ENCODE assay signal across 23 cellular contexts in the genomic region with DNA sequence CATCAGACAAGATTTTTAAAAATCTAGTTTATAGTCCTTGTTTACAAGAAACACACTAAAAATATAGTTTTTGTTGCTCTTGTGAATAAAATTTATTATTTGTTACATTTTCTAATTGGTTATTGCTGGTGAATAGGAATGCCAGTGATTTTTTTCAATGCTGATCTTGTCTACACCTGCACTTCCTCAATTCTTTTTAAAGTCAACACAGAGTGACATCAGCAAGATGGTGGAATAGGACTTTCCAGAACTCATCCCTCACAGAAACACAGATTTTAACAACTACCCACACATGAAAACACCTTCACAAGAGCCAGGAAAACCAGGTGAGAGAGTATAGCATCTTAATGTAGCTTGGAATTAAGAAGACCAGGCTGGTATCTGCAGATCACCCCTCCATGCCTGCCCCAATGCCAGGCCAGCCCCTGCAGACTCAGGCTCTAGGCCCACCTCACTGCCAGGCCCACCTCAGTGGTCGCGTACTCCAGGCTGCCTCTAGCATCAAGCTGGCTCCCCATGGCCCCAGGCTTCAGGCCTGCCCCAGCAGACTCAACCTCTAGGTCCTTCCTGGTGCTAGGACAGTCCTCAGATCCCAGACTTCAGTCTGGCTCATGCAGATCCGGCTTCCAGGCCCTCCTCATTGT.
"Had no signal": no experiment of that assay in that cellular context is flagged by ENCODE, and none has a peak within 500 bp of the region (broad histone marks: within the 10 kb centered on the region; RNA-seq: fewer than 3 reads in every experiment).

No MANE protein-coding gene starts in this region.

- H3K4me3 Mint-ChIP-seq: activated B cell treated with CpG ODN at 0.5 μM for 24 hours; activated CD4-positive, alpha-beta memory T cell treated with anti-CD3 and anti-CD28 coated beads for 36 hours; activated CD4-positive, alpha-beta T cell treated with anti-CD3 and anti-CD28 coated beads, Interleukin-2, amount 10 ng/mL, durations not matched to agents 7 days and 5 days; activated naive CD4-positive, alpha-beta T cell treated with anti-CD3 and anti-CD28 coated beads for 36 hours; activated naive CD8-positive, alpha-beta T cell; activated T-cell treated with anti-CD3 and anti-CD28 coated beads, Interleukin-2, amount 50 U/mL, for 4 hours; T-helper 1 cell treated with Interleukin-12 subunit alpha and Interleukin-12 subunit beta and Interleukin-4 antibody, amounts not matched to agents 30 μg/mL and 1 μg/mL, for 36 hours had no signal

- H3K36me3 Mint-ChIP-seq: activated CD4-positive, alpha-beta memory T cell treated with anti-CD3 and anti-CD28 coated beads for 36 hours had no signal

- DNase-seq: activated B cell treated with CpG ODN at 0.5 μM for 24 hours; activated CD4-positive, alpha-beta memory T cell treated with anti-CD3 and anti-CD28 coated beads for 36 hours; activated CD4-positive, alpha-beta T cell treated with anti-CD3 and anti-CD28 coated beads for 1 hour; activated CD4-positive, alpha-beta T cell treated with anti-CD3 and anti-CD28 coated beads, Interleukin-2, amount 10 ng/mL, durations not matched to agents 7 days and 5 days; activated CD8-positive, alpha-beta memory T cell treated with anti-CD3 and anti-CD28 coated beads for 24 hours; activated effector memory CD4-positive, alpha-beta T cell treated with anti-CD3 and anti-CD28 coated beads, Interleukin-2, amount 50 U/mL, for 16 hours; activated naive CD4-positive, alpha-beta T cell treated with anti-CD3 and anti-CD28 coated beads for 36 hours; activated T-cell treated with anti-CD3 and anti-CD28 coated beads, Interleukin-2, amount 50 U/mL, for 4 hours; adrenal gland; anterior cingulate cortex; caudate nucleus; MG63; MV-4-11; NCI-H1092 treated with DMSO at 0.1 percent for 48 hours; NCI-H1417 treated with DMSO at 0.1 percent for 48 hours; NCI-H1694; NCI-H2029 treated with DMSO at 0.1 percent for 48 hours; NCI-H510A treated with DMSO at 0.1 percent for 48 hours; PC-9; SHP77 treated with DMSO at 0.1 percent for 48 hours; T-helper 9 cell had no signal

- H3K9me3 ChIP-seq: adrenal gland, MG63 had no signal

- H3K9me3 Mint-ChIP-seq: activated B cell treated with CpG ODN at 0.5 μM for 24 hours; activated CD4-positive, alpha-beta memory T cell treated with anti-CD3 and anti-CD28 coated beads for 36 hours; activated CD4-positive, alpha-beta T cell treated with anti-CD3 and anti-CD28 coated beads, Interleukin-2, amount 10 ng/mL, durations not matched to agents 7 days and 5 days; activated naive CD4-positive, alpha-beta T cell treated with anti-CD3 and anti-CD28 coated beads for 36 hours; activated T-cell treated with anti-CD3 and anti-CD28 coated beads, Interleukin-2, amount 50 U/mL, for 4 hours; T-helper 1 cell treated with Interleukin-12 subunit alpha and Interleukin-12 subunit beta and Interleukin-4 antibody, amounts not matched to agents 30 μg/mL and 1 μg/mL, for 36 hours had no signal

- H3K27ac Mint-ChIP-seq: activated B cell treated with CpG ODN at 0.5 μM for 24 hours; activated CD4-positive, alpha-beta memory T cell treated with anti-CD3 and anti-CD28 coated beads for 36 hours; activated CD4-positive, alpha-beta T cell treated with anti-CD3 and anti-CD28 coated beads, Interleukin-2, amount 10 ng/mL, durations not matched to agents 7 days and 5 days; activated naive CD4-positive, alpha-beta T cell treated with anti-CD3 and anti-CD28 coated beads for 36 hours; activated naive CD8-positive, alpha-beta T cell; T-helper 1 cell treated with Interleukin-12 subunit alpha and Interleukin-12 subunit beta and Interleukin-4 antibody, amounts not matched to agents 30 μg/mL and 1 μg/mL, for 36 hours had no signal

- H3K27me3 ChIP-seq: adrenal gland, MG63 had no signal

- H3K27ac ChIP-seq: adrenal gland, PC-9 had no signal

- H3K4me1 Mint-ChIP-seq: activated B cell treated with CpG ODN at 0.5 μM for 24 hours; activated CD4-positive, alpha-beta T cell treated with anti-CD3 and anti-CD28 coated beads, Interleukin-2, amount 10 ng/mL, durations not matched to agents 7 days and 5 days had no signal

- H3K4me3 ChIP-seq: adrenal gland, MG63, PC-9 had no signal

- ATAC-seq: activated T-cell treated with anti-CD3 and anti-CD28 coated beads, Interleukin-2, amount 50 U/mL, for 4 hours had no signal

- H3K36me3 ChIP-seq: adrenal gland, MG63 had no signal

- H3K4me2 ChIP-seq: PC-9 had no signal

- H2AFZ ChIP-seq: PC-9 had no signal

- H3K27me3 Mint-ChIP-seq: activated B cell treated with CpG ODN at 0.5 μM for 24 hours; activated CD4-positive, alpha-beta T cell treated with anti-CD3 and anti-CD28 coated beads, Interleukin-2, amount 10 ng/mL, durations not matched to agents 7 days and 5 days had no signal

- H3K4me1 ChIP-seq: adrenal gland had no signal
